11 cellular contexts compared by ENCODE assay signal in the genomic region with DNA sequence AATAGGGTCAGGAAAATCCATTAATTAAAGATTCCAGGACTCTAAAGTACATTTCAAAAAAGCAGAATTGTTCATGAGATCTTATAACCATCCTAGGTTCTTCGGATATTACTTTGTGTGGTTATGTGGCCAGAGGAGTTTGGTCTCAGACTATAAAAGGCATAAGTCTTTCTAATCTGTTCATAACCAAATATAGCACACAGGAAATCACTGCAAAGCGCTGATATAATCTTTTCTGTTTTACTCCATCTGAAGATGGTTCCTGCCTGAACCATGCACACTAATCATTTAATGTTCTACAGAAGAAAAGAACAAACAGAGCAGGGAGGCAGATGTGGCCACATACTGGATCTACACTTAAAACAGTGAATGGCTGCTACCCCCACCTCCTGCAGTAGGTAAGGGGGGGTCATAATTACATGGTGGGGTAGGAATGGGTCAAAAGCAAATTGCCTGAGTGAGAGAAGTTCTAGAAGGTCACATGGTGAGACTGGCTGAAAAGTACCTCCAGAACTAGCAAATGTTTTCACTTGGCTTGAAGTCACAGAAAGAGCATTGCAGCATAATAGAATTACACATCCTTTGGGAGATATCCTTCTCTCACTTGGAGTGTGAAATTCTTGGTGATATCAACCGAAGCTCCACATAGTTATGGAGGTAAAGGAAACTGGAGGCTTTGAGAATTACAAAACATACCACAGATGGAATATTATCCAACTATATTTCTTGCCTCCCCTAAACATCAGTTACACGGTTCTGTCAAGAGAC.
DNase-seq lines count a peak whose midpoint lies in the region; ATAC-seq and TF ChIP-seq lines count a peak whose summit lies in the region.
"Had no signal": no experiment of that assay in that cellular context is flagged by ENCODE, and none has a peak within 500 bp of the region (broad histone marks: within the 10 kb centered on the region; RNA-seq: fewer than 3 reads in every experiment).

No MANE protein-coding gene starts in this region.

- H3K4me1 ChIP-seq in gastrocnemius medialis, result no peaks in the 10 kb centered on the region

- intact Hi-C loops in gastrocnemius medialis (cut with DNase I; ENCODE audit: low total_unique reads), result no loop called here

- no peak for TF ChIP-seq CTCF in GM12865 (IDR thresholded peaks at IDR 0.05; ENCODE audit: insufficient read depth, low read depth, low read length, missing control alignments)
- TF ChIP-seq CTCF in astrocyte of the spinal cord (IDR thresholded peaks at IDR 0.05; ENCODE audit: low read depth, low read length), result no peak
- TF ChIP-seq CTCF in gastrocnemius medialis (IDR thresholded peaks at IDR 0.05 in 4 of 5, conservative IDR thresholded peaks at IDR 0.05 in 1 of 5), result no peak

- no peaks in the 10 kb centered on the region for H3K9me3 ChIP-seq in gastrocnemius medialis

- in situ Hi-C loops in astrocyte of the spinal cord (cut with HindIII; ENCODE audit: low sequenced_read_pairs), result no loop called here
- in situ Hi-C loops in gastrocnemius medialis (cut with MboI; ENCODE audit: low sequenced_read_pairs in 4 of 4), result loop anchor here in 1 of 4 donors (25.0 kb wide), 1 partner anchor 174 kb away; a partner anchor contains a TSS

- no peak for TF ChIP-seq POLR2A in gastrocnemius medialis (IDR thresholded peaks at IDR 0.05)

- H3K27ac ChIP-seq in gastrocnemius medialis, result no peak overlapping the region

- DNase-seq in GM12865 (ENCODE audit: low read depth), result peak; percentile 63
- DNase-seq in astrocyte of the spinal cord (ENCODE audit: low read depth, low spot score), result peak; percentile 20
- DNase-seq in GM19240 (ENCODE audit: insufficient read length, low spot score), result no peak
- DNase-seq in retina, result no peak
- no peak for DNase-seq in MV-4-11 (lab: John Stamatoyannopoulos, UW)
- DNase-seq in gastrocnemius medialis, result no peak
- DNase-seq: activated T-cell treated with anti-CD3 and anti-CD28 coated beads, Interleukin-2, amount 50 U/mL, for 4 hours; CD8-positive, alpha-beta memory T cell; left ventricle myocardium superior had no signal

- H3K27me3 ChIP-seq in gastrocnemius medialis, result no peaks in the 10 kb centered on the region

- no peaks in the 10 kb centered on the region for H3K36me3 ChIP-seq in gastrocnemius medialis

- peak; percentile 1 for ATAC-seq in GM19468 (IDR thresholded peaks at IDR 0.05; ENCODE audit: extremely low read depth, unreplicated experiment)
- ATAC-seq in HG03097 (IDR thresholded peaks at IDR 0.05; ENCODE audit: low FRiP score, unreplicated experiment), result peak; percentile 32
- no peak for ATAC-seq in gastrocnemius medialis
- ATAC-seq: left ventricle myocardium superior had no signal

- H3K4me3 ChIP-seq in GM12865 (ENCODE audit: low read depth, low read length), result no peak overlapping the region; the same call in 1 of the 2 replicates
- H3K4me3 ChIP-seq in astrocyte of the spinal cord (ENCODE audit: low read depth, low read length), result no peak overlapping the region
- H3K4me3 ChIP-seq in gastrocnemius medialis, result no peak overlapping the region

Comparison
In these comparisons a context has a peak if more than half of its experiments do, and no peak if none do; other contexts are left out.
1. DNase-seq: peak in GM12865 (single experiment) and astrocyte of the spinal cord (single experiment); none in GM19240 (single experiment), retina (single experiment), MV-4-11 (single experiment) and gastrocnemius medialis (0 of 2).
2. ATAC-seq: peak in GM19468 (single experiment) and HG03097 (single experiment); none in gastrocnemius medialis (0 of 2).